13 cellular contexts compared by ENCODE assay signal in genomic region chr10:133663544-133664160, GRCh38. TPM values are rescaled to one million over a fixed set of nuclear protein-coding genes. Genes with fewer than 3 reads are reported as not detected.
"Had no signal": no experiment of that assay in that cellular context is flagged by ENCODE, and none has a peak within 500 bp of the region (broad histone marks: within the 10 kb centered on the region; RNA-seq: fewer than 3 reads in every experiment).

No MANE protein-coding gene starts in this region.

RNA-seq across cellular contexts. Expression of gene FRG2B, which starts 37.1 kb away (rescaled TPM):
- total RNA-seq: dermis microvascular lymphatic vessel endothelial cell; endodermal cell; esophagus squamous epithelium; heart left ventricle; kidney epithelial cell; left colon; left ventricle myocardium superior; lung; natural killer cell treated with Interleukin-12 subunit alpha and Interleukin-12 subunit beta and Interleukin-15 and Interleukin-18, amount 100 ng/mL, for 72 hours; ovary; progenitor cell of endocrine pancreas; right cardiac atrium; urinary bladder had no signal
